ENCODE assay signal across 18 cellular contexts in genomic region chr7:158066085-158066484, GRCh38.
"Had no signal": no experiment of that assay in that cellular context is flagged by ENCODE, and none has a peak within 500 bp of the region (broad histone marks: within the 10 kb centered on the region; RNA-seq: fewer than 3 reads in every experiment).

No MANE protein-coding gene starts in this region.

- DNase-seq: cerebellar nuclear complex; colonic mucosa; dermis blood vessel endothelial cell; foreskin keratinocyte; left colon; left ventricle myocardium superior; mesenchymal stem cell; naive B cell; occipital lobe; psoas muscle; retina; right lobe of liver; stimulated activated CD4-positive, alpha-beta T cell treated with anti-CD3 and anti-CD28 coated beads, Interleukin-12 subunit alpha, Interleukin-12 subunit beta, amount 100 ng/mL, for 4 hours; stimulated activated naive CD4-positive, alpha-beta T cell; stomach; substantia nigra; transverse colon had no signal

- H3K36me3 Mint-ChIP-seq: naive B cell had no signal

- H3K27ac Mint-ChIP-seq: naive B cell, neural progenitor cell had no signal

- H3K27me3 Mint-ChIP-seq: naive B cell had no signal

- ATAC-seq: foreskin keratinocyte, left colon, left ventricle myocardium superior, psoas muscle, right lobe of liver had no signal

- H3K4me3 Mint-ChIP-seq: naive B cell, neural progenitor cell had no signal
